14 cellular contexts compared by ENCODE assay signal in genomic region chr5:14842117-14842516, GRCh38.
"Had no signal": no experiment of that assay in that cellular context is flagged by ENCODE, and none has a peak within 500 bp of the region (broad histone marks: within the 10 kb centered on the region; RNA-seq: fewer than 3 reads in every experiment).

No MANE protein-coding gene starts in this region.

- H3K4me3 Mint-ChIP-seq: activated CD8-positive, alpha-beta T cell treated with anti-CD3 and anti-CD28 coated beads for 36 hours; immature natural killer cell; naive B cell had no signal

- ATAC-seq: activated CD8-positive, alpha-beta T cell treated with anti-CD3 and anti-CD28 coated beads for 36 hours; esophagus mucosa; left colon; pancreas had no signal

- H3K27ac Mint-ChIP-seq: activated CD8-positive, alpha-beta T cell treated with anti-CD3 and anti-CD28 coated beads for 36 hours; naive B cell had no signal

- DNase-seq: activated CD4-positive, alpha-beta T cell treated with anti-CD3 and anti-CD28 coated beads for 4 hours; activated CD8-positive, alpha-beta memory T cell treated with anti-CD3 and anti-CD28 coated beads, Interleukin-2, amount 50 U/mL, for 4 hours; activated CD8-positive, alpha-beta T cell treated with anti-CD3 and anti-CD28 coated beads for 36 hours; activated naive CD4-positive, alpha-beta T cell treated with Interleukin-2 at 50 U/mL for 16 hours; glutamatergic neuron; immature natural killer cell; left colon; midbrain; naive B cell; pancreas; stimulated activated CD4-positive, alpha-beta T cell treated with anti-CD3 and anti-CD28 coated beads, Interleukin-15, amount 100 ng/mL, for 24 hours; stimulated activated CD4-positive, alpha-beta T cell treated with anti-CD3 and anti-CD28 coated beads, Interleukin-4, amount 100 ng/mL, for 24 hours; tibial artery had no signal

- H3K27me3 Mint-ChIP-seq: activated CD8-positive, alpha-beta T cell treated with anti-CD3 and anti-CD28 coated beads for 36 hours; naive B cell had no signal

- H3K4me1 Mint-ChIP-seq: immature natural killer cell, naive B cell had no signal

- H3K9me3 Mint-ChIP-seq: activated CD8-positive, alpha-beta T cell treated with anti-CD3 and anti-CD28 coated beads for 36 hours; immature natural killer cell; naive B cell had no signal
